8 cellular contexts compared by ENCODE assay signal in genomic region chr1:184843732-184844495, GRCh38.
DNase-seq lines count a peak whose midpoint lies in the region; ATAC-seq, FAIRE-seq and TF ChIP-seq lines count a peak whose summit lies in the region.

No MANE protein-coding gene starts in this region.

- peaks cover 6% of the 10 kb centered on the region for H3K9me3 Mint-ChIP-seq in T-helper 2 cell treated with Interferon-gamma antibody and Interleukin-4, amounts not matched to agents 5 μg/mL and 100 μg/mL, for 36 hours
- no peaks in the 10 kb centered on the region for H3K9me3 Mint-ChIP-seq in mesothelial cell of epicardium

- no peak for TF ChIP-seq POLR2A in erythroblast (IDR thresholded peaks at IDR 0.05; ENCODE audit: low read length)

- peak; percentile 100 for ATAC-seq in GM18907 (IDR thresholded peaks at IDR 0.05; ENCODE audit: unreplicated experiment)
- ATAC-seq in HG02938 (IDR thresholded peaks at IDR 0.05; ENCODE audit: unreplicated experiment): peak; percentile 96

- DNase-seq in T-helper 2 cell treated with Interferon-gamma antibody and Interleukin-4, amounts not matched to agents 5 μg/mL and 100 μg/mL, for 36 hours (ENCODE audit: low spot score): peak; percentile 54
- DNase-seq in erythroblast (lab: John Stamatoyannopoulos, UW) (peak; percentile 84), NCI-H526 (lab: John Stamatoyannopoulos, UW) (no peak), KBM-7 (no peak), mesothelial cell of epicardium (ENCODE audit: low spot score in 2 of 2, unreplicated experiment in 2 of 2) (no peak), HTR-8/SVneo (ENCODE audit: insufficient read length, low spot score) (no peak)

- in situ Hi-C loops in KBM-7 (cut with MboI; ENCODE audit: low pct_unique_long_range_greater_than_20kb, low sequenced_read_pairs): no loop called here

- peaks cover 32% of the 10 kb centered on the region for H3K4me1 Mint-ChIP-seq in T-helper 2 cell treated with Interferon-gamma antibody and Interleukin-4, amounts not matched to agents 5 μg/mL and 100 μg/mL, for 36 hours (ENCODE audit: low read depth)
- H3K4me1 Mint-ChIP-seq in mesothelial cell of epicardium: peaks cover under 1% of the 10 kb centered on the region

- TF ChIP-seq CTCF in mesothelial cell of epicardium (IDR thresholded peaks at IDR 0.05; ENCODE audit: unreplicated experiment): no peak

- peaks cover 21% of the 10 kb centered on the region for H3K36me3 Mint-ChIP-seq in T-helper 2 cell treated with Interferon-gamma antibody and Interleukin-4, amounts not matched to agents 5 μg/mL and 100 μg/mL, for 36 hours (ENCODE audit: low read depth)
- H3K36me3 Mint-ChIP-seq in mesothelial cell of epicardium: no peaks in the 10 kb centered on the region

- no peaks in the 10 kb centered on the region for H3K27me3 Mint-ChIP-seq in T-helper 2 cell treated with Interferon-gamma antibody and Interleukin-4, amounts not matched to agents 5 μg/mL and 100 μg/mL, for 36 hours (ENCODE audit: low read depth)
- H3K27me3 Mint-ChIP-seq in mesothelial cell of epicardium (ENCODE audit: low read depth): no peaks in the 10 kb centered on the region

- H3K4me3 Mint-ChIP-seq in T-helper 2 cell treated with Interferon-gamma antibody and Interleukin-4, amounts not matched to agents 5 μg/mL and 100 μg/mL, for 36 hours: peak overlapping the region; percentile 21
- H3K4me3 Mint-ChIP-seq in mesothelial cell of epicardium: no peak overlapping the region

- FAIRE-seq in HTR-8/SVneo (lab: Jason Lieb, UNC): no peak

- H3K27ac Mint-ChIP-seq in T-helper 2 cell treated with Interferon-gamma antibody and Interleukin-4, amounts not matched to agents 5 μg/mL and 100 μg/mL, for 36 hours: peak overlapping the region; percentile 2
- no peak overlapping the region for H3K27ac Mint-ChIP-seq in mesothelial cell of epicardium

Comparison
In these comparisons a context has a peak if more than half of its experiments do, and no peak if none do; other contexts are left out.
1. DNase-seq: peak in T-helper 2 cell treated with Interferon-gamma antibody and Interleukin-4, amounts not matched to agents 5 μg/mL and 100 μg/mL, for 36 hours (single experiment) and erythroblast (2 of 2); none in NCI-H526 (0 of 2), KBM-7 (single experiment), mesothelial cell of epicardium (0 of 2) and HTR-8/SVneo (single experiment).